30 cellular contexts compared by ENCODE assay signal in genomic region chr10:29921071-29921446, GRCh38.
DNase-seq lines count a peak whose midpoint lies in the region; ATAC-seq, FAIRE-seq and TF ChIP-seq lines count a peak whose summit lies in the region.
"Had no signal": no experiment of that assay in that cellular context is flagged by ENCODE, and none has a peak within 500 bp of the region (broad histone marks: within the 10 kb centered on the region; RNA-seq: fewer than 3 reads in every experiment).

No MANE protein-coding gene starts in this region.

- H3K4me3 ChIP-seq in BLaER1 (no peak overlapping the region), RWPE2 (ENCODE audit: severe bottlenecking) (no peak overlapping the region), keratinocyte (ENCODE audit: control insufficient read depth in 2 of 3, extremely low read depth in 1 of 3, insufficient read depth in 2 of 3, low read depth in 1 of 3, low read length in 3 of 3) (no peak overlapping the region), psoas muscle (no peak overlapping the region)
- H3K4me3 ChIP-seq: left lung, Peyer's patch had no signal

- no peaks in the 10 kb centered on the region for H3K36me3 ChIP-seq in BLaER1
- H3K36me3 ChIP-seq in RWPE2 (ENCODE audit: low read depth): no peaks in the 10 kb centered on the region
- no peaks in the 10 kb centered on the region for H3K36me3 ChIP-seq in keratinocyte (ENCODE audit: control insufficient read depth in 2 of 2, extremely low read depth in 1 of 2, insufficient read depth in 2 of 2, low read length in 2 of 2)
- H3K36me3 ChIP-seq in psoas muscle (ENCODE audit: insufficient read depth in 1 of 2, low read depth in 1 of 2): no peaks in the 10 kb centered on the region
- H3K36me3 ChIP-seq: left lung, Peyer's patch had no signal

- H3K9ac ChIP-seq in BLaER1 (no peak overlapping the region), keratinocyte (ENCODE audit: control insufficient read depth, extremely low read depth, insufficient read depth, low read length) (no peak overlapping the region)

- H3K9me3 ChIP-seq in BLaER1 (peaks cover 13% of the 10 kb centered on the region), RWPE2 (ENCODE audit: severe bottlenecking) (no peaks in the 10 kb centered on the region), keratinocyte (ENCODE audit: control insufficient read depth, low read depth, low read length) (no peaks in the 10 kb centered on the region), psoas muscle (no peaks in the 10 kb centered on the region)
- H3K9me3 ChIP-seq: Peyer's patch had no signal

- WGBS in psoas muscle, 3 donors: 30 to 47% (median 31%) methylated on average over 6 to 7 of the region's 7 CpGs

- DNase-seq in RWPE2 (ENCODE audit: low spot score) (no peak), keratinocyte (ENCODE audit: low read depth, low spot score) (no peak), psoas muscle (no peak), immature natural killer cell (no peak), DMS114 treated with DMSO at 0.1 percent for 48 hours (lab: John Stamatoyannopoulos, UW; ENCODE audit: unreplicated experiment) (no peak)
- no peak for DNase-seq in stimulated activated naive CD8-positive, alpha-beta T cell treated with anti-CD3 and anti-CD28 coated beads, Interleukin-15, Interleukin-2, amounts not matched to agents 100 U/mL and 50 U/mL, for 24 hours
- DNase-seq: activated CD4-positive, alpha-beta memory T cell treated with anti-CD3 and anti-CD28 coated beads for 36 hours; activated CD4-positive, CD25-positive, alpha-beta regulatory T cell treated with anti-CD3 and anti-CD28 coated beads, Interleukin-2, amount 50 U/mL, for 72 hours; activated CD8-positive, alpha-beta memory T cell treated with anti-CD3 and anti-CD28 coated beads, Interleukin-2, amount 50 U/mL, for 48 hours; CD8-positive, alpha-beta memory T cell; DMS153; effector memory CD4-positive, alpha-beta T cell; erythroblast; left lung; naive thymus-derived CD8-positive, alpha-beta T cell; NCI-H1048; NCI-H1930; NCI-H2227 treated with DMSO at 0.1 percent for 48 hours; NCI-H526 treated with DMSO at 0.1 percent for 48 hours; occipital lobe; Peyer's patch; retina; stimulated activated CD4-positive, alpha-beta T cell treated with anti-CD3 and anti-CD28 coated beads, Interleukin-4, amount 100 ng/mL, for 1 hour had no signal

- H4K20me1 ChIP-seq in BLaER1 (no peaks in the 10 kb centered on the region), keratinocyte (ENCODE audit: control insufficient read depth, extremely low read depth, insufficient read depth, low read length) (no peaks in the 10 kb centered on the region)

- no peak overlapping the region for H3K4me3 Mint-ChIP-seq in immature natural killer cell
- H3K4me3 Mint-ChIP-seq: activated CD4-positive, alpha-beta memory T cell treated with anti-CD3 and anti-CD28 coated beads for 36 hours; activated naive CD4-positive, alpha-beta T cell treated with anti-CD3 and anti-CD28 coated beads, Interleukin-2, amount 50 U/mL, for 24 hours; CD8-positive, alpha-beta memory T cell; naive thymus-derived CD8-positive, alpha-beta T cell; T-helper 1 cell treated with Interleukin-12 subunit alpha and Interleukin-12 subunit beta and Interleukin-4 antibody, amounts not matched to agents 30 μg/mL and 1 μg/mL, for 36 hours had no signal

- no peaks in the 10 kb centered on the region for H3K9me3 Mint-ChIP-seq in immature natural killer cell
- H3K9me3 Mint-ChIP-seq: activated naive CD4-positive, alpha-beta T cell treated with anti-CD3 and anti-CD28 coated beads, Interleukin-2, amount 50 U/mL, for 24 hours had no signal

- H3K27ac ChIP-seq in BLaER1 (no peak overlapping the region), RWPE2 (ENCODE audit: poor library complexity, severe bottlenecking) (no peak overlapping the region), keratinocyte (ENCODE audit: control insufficient read depth, insufficient read depth, low read length) (no peak overlapping the region), psoas muscle (no peak overlapping the region)
- H3K27ac ChIP-seq: left lung, Peyer's patch had no signal

- no peaks in the 10 kb centered on the region for H3K4me1 Mint-ChIP-seq in immature natural killer cell
- H3K4me1 Mint-ChIP-seq: activated naive CD4-positive, alpha-beta T cell treated with anti-CD3 and anti-CD28 coated beads, Interleukin-2, amount 50 U/mL, for 24 hours; CD8-positive, alpha-beta memory T cell had no signal

- H3K27ac Mint-ChIP-seq in immature natural killer cell: no peak overlapping the region
- H3K27ac Mint-ChIP-seq: activated CD4-positive, alpha-beta memory T cell treated with anti-CD3 and anti-CD28 coated beads for 36 hours; activated naive CD4-positive, alpha-beta T cell treated with anti-CD3 and anti-CD28 coated beads, Interleukin-2, amount 50 U/mL, for 24 hours; CD8-positive, alpha-beta memory T cell; naive thymus-derived CD8-positive, alpha-beta T cell; T-helper 1 cell treated with Interleukin-12 subunit alpha and Interleukin-12 subunit beta and Interleukin-4 antibody, amounts not matched to agents 30 μg/mL and 1 μg/mL, for 36 hours had no signal

- intact Hi-C loops in psoas muscle (cut with DNase I): no loop called here

- H3K9me1 ChIP-seq in keratinocyte (ENCODE audit: control insufficient read depth, extremely low read depth, insufficient read depth, low read length): no peaks in the 10 kb centered on the region

- no peak for TF ChIP-seq CTCF in RWPE2 (IDR thresholded peaks at IDR 0.05; ENCODE audit: poor library complexity, severe bottlenecking)
- TF ChIP-seq CTCF in keratinocyte (optimal IDR thresholded peaks at IDR 0.05 in 1 of 3, IDR thresholded peaks at IDR 0.05 in 1 of 3, conservative IDR thresholded peaks at IDR 0.05 in 1 of 3; ENCODE audit: extremely low read depth in 1 of 3, insufficient read depth in 2 of 3, low read length in 3 of 3): peak in 1 of 3 experiments; percentile 52
- no peak for TF ChIP-seq CTCF in psoas muscle (IDR thresholded peaks at IDR 0.05)

- H3K4me2 ChIP-seq in BLaER1: peak overlapping the region; percentile 0; the same call in 1 of the 2 replicates
- H3K4me2 ChIP-seq in keratinocyte (ENCODE audit: control insufficient read depth, extremely low read depth, insufficient read depth, low read depth, low read length): peak overlapping the region; percentile 27

- H3K36me3 Mint-ChIP-seq in immature natural killer cell: no peaks in the 10 kb centered on the region
- H3K36me3 Mint-ChIP-seq: activated CD4-positive, alpha-beta memory T cell treated with anti-CD3 and anti-CD28 coated beads for 36 hours; activated naive CD4-positive, alpha-beta T cell treated with anti-CD3 and anti-CD28 coated beads, Interleukin-2, amount 50 U/mL, for 24 hours; CD8-positive, alpha-beta memory T cell; naive thymus-derived CD8-positive, alpha-beta T cell had no signal

- peak; percentile 72 for FAIRE-seq in keratinocyte (lab: Jason Lieb, UNC)
- FAIRE-seq: colon, H1, HepG2 had no signal

- ATAC-seq in RWPE2 (ENCODE audit: low read depth): 0 out of 3 replicates have a peak, but pooled peaks have one; percentile 14
- ATAC-seq in psoas muscle: peak; percentile 45 to 75 (median 58)
- ATAC-seq in stimulated activated naive CD8-positive, alpha-beta T cell treated with anti-CD3 and anti-CD28 coated beads, Interleukin-15, Interleukin-2, amounts not matched to agents 100 U/mL and 50 U/mL, for 24 hours: no peak
- ATAC-seq in GM19452 (IDR thresholded peaks at IDR 0.05; ENCODE audit: unreplicated experiment): no peak
- ATAC-seq: HepG2; left lung; naive thymus-derived CD8-positive, alpha-beta T cell had no signal

- H3K79me2 ChIP-seq in keratinocyte (ENCODE audit: control insufficient read depth, insufficient read depth, low read length): no peaks in the 10 kb centered on the region

- dilution Hi-C loops in keratinocyte (cut with MboI; ENCODE audit: extremely low pct_ligation_motif_present, low sequenced_read_pairs): no loop called here

- no peaks in the 10 kb centered on the region for H3K27me3 ChIP-seq in BLaER1
- H3K27me3 ChIP-seq in RWPE2 (ENCODE audit: insufficient read depth, poor library complexity, severe bottlenecking): no peaks in the 10 kb centered on the region
- peaks cover 4% of the 10 kb centered on the region for H3K27me3 ChIP-seq in keratinocyte (ENCODE audit: control insufficient read depth, extremely low read depth, insufficient read depth, low read length)
- H3K27me3 ChIP-seq in psoas muscle (ENCODE audit: insufficient read depth in 3 of 3, low read length in 2 of 3): no peaks in the 10 kb centered on the region
- H3K27me3 ChIP-seq: left lung, Peyer's patch had no signal

- H3K4me1 ChIP-seq in BLaER1: peaks cover 39% of the 10 kb centered on the region
- no peaks in the 10 kb centered on the region for H3K4me1 ChIP-seq in RWPE2 (ENCODE audit: insufficient read depth, poor library complexity, severe bottlenecking)
- H3K4me1 ChIP-seq in keratinocyte (ENCODE audit: control insufficient read depth, extremely low read depth, insufficient read depth, low read length): peaks cover 14% of the 10 kb centered on the region
- peaks cover 6% of the 10 kb centered on the region for H3K4me1 ChIP-seq in psoas muscle
- H3K4me1 ChIP-seq: Peyer's patch had no signal

- peaks cover 2 to 9% (median 3%) of the 10 kb centered on the region in 3 donors for H3K27me3 Mint-ChIP-seq in immature natural killer cell (ENCODE audit: low read depth in 3 of 3)

- peak overlapping the region; percentile 47 for H2AFZ ChIP-seq in keratinocyte (ENCODE audit: control insufficient read depth, low read length)

Comparison
In these comparisons a context has a peak if more than half of its experiments do, and no peak if none do; other contexts are left out.
1. ATAC-seq: peak in RWPE2 (single experiment) and psoas muscle (4 of 4); none in stimulated activated naive CD8-positive, alpha-beta T cell treated with anti-CD3 and anti-CD28 coated beads, Interleukin-15, Interleukin-2, amounts not matched to agents 100 U/mL and 50 U/mL, for 24 hours (single experiment) and GM19452 (single experiment).